In the genomic region with DNA sequence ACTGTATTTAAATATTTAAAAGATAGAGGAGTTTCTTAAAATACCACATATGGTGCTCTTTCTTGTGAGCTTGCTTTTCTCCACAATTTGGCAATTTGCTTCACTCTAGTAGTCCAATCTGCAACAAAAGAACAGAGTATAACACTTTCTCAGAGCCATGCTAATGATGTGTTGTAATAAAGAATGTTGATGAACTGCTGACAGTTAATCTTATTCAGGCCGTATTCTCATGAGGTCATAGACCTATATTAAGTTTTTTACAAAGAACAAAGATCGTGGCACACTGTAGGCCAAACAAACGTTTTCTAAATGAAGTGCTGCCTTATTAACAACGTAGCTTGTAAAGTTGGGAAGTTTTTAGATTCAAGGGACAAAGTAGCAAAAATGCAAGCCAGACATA, we compare ENCODE assay signal across 1 cellular context.
TF ChIP-seq lines count a peak whose summit lies in the region.

No MANE protein-coding gene starts in this region.

TF ChIP-seq in H1, 55 proteins besides CTCF, POLR2A, EP300 and RAD21 (continued from another document):
- TF ChIP-seq, protein P1, sequence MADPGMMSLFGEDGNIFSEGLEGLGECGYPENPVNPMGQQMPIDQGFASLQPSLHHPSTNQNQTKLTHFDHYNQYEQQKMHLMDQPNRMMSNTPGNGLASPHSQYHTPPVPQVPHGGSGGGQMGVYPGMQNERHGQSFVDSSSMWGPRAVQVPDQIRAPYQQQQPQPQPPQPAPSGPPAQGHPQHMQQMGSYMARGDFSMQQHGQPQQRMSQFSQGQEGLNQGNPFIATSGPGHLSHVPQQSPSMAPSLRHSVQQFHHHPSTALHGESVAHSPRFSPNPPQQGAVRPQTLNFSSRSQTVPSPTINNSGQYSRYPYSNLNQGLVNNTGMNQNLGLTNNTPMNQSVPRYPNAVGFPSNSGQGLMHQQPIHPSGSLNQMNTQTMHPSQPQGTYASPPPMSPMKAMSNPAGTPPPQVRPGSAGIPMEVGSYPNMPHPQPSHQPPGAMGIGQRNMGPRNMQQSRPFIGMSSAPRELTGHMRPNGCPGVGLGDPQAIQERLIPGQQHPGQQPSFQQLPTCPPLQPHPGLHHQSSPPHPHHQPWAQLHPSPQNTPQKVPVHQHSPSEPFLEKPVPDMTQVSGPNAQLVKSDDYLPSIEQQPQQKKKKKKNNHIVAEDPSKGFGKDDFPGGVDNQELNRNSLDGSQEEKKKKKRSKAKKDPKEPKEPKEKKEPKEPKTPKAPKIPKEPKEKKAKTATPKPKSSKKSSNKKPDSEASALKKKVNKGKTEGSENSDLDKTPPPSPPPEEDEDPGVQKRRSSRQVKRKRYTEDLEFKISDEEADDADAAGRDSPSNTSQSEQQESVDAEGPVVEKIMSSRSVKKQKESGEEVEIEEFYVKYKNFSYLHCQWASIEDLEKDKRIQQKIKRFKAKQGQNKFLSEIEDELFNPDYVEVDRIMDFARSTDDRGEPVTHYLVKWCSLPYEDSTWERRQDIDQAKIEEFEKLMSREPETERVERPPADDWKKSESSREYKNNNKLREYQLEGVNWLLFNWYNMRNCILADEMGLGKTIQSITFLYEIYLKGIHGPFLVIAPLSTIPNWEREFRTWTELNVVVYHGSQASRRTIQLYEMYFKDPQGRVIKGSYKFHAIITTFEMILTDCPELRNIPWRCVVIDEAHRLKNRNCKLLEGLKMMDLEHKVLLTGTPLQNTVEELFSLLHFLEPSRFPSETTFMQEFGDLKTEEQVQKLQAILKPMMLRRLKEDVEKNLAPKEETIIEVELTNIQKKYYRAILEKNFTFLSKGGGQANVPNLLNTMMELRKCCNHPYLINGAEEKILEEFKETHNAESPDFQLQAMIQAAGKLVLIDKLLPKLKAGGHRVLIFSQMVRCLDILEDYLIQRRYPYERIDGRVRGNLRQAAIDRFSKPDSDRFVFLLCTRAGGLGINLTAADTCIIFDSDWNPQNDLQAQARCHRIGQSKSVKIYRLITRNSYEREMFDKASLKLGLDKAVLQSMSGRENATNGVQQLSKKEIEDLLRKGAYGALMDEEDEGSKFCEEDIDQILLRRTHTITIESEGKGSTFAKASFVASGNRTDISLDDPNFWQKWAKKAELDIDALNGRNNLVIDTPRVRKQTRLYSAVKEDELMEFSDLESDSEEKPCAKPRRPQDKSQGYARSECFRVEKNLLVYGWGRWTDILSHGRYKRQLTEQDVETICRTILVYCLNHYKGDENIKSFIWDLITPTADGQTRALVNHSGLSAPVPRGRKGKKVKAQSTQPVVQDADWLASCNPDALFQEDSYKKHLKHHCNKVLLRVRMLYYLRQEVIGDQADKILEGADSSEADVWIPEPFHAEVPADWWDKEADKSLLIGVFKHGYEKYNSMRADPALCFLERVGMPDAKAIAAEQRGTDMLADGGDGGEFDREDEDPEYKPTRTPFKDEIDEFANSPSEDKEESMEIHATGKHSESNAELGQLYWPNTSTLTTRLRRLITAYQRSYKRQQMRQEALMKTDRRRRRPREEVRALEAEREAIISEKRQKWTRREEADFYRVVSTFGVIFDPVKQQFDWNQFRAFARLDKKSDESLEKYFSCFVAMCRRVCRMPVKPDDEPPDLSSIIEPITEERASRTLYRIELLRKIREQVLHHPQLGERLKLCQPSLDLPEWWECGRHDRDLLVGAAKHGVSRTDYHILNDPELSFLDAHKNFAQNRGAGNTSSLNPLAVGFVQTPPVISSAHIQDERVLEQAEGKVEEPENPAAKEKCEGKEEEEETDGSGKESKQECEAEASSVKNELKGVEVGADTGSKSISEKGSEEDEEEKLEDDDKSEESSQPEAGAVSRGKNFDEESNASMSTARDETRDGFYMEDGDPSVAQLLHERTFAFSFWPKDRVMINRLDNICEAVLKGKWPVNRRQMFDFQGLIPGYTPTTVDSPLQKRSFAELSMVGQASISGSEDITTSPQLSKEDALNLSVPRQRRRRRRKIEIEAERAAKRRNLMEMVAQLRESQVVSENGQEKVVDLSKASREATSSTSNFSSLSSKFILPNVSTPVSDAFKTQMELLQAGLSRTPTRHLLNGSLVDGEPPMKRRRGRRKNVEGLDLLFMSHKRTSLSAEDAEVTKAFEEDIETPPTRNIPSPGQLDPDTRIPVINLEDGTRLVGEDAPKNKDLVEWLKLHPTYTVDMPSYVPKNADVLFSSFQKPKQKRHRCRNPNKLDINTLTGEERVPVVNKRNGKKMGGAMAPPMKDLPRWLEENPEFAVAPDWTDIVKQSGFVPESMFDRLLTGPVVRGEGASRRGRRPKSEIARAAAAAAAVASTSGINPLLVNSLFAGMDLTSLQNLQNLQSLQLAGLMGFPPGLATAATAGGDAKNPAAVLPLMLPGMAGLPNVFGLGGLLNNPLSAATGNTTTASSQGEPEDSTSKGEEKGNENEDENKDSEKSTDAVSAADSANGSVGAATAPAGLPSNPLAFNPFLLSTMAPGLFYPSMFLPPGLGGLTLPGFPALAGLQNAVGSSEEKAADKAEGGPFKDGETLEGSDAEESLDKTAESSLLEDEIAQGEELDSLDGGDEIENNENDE (IDR thresholded peaks at IDR 0.05; ENCODE audit: insufficient replicate concordance, low read length), result no peak
